ENCODE assay signal across 8 cellular contexts in genomic region chr21:38913120-38913975, GRCh38.
DNase-seq lines count a peak whose midpoint lies in the region; ATAC-seq and TF ChIP-seq lines count a peak whose summit lies in the region.

No MANE protein-coding gene starts in this region.

- intact Hi-C loops in left colon (cut with DNase I, micrococcal nuclease), result no loop called here

- TF ChIP-seq CTCF in cardiac fibroblast (IDR thresholded peaks at IDR 0.05; ENCODE audit: low read depth, low read length), result no peak

- DNase-seq in Caki2 (ENCODE audit: low read depth) (peak; percentile 64), NCI-H1930 (lab: John Stamatoyannopoulos, UW) (peak; percentile 14), cardiac fibroblast (ENCODE audit: low read depth in 2 of 2) (peak; percentile 50 to 90), left colon (peak; percentile 88 to 95), superior temporal gyrus (ENCODE audit: extremely low spot score) (peak; percentile 20), NCI-H446 treated with DMSO at 0.1 percent for 48 hours (lab: John Stamatoyannopoulos, UW) (no peak)

- H3K4me3 ChIP-seq in cardiac fibroblast (replicated peaks in 1 of 2; ENCODE audit: low read depth in 2 of 2, low read length in 2 of 2), result no peak overlapping the region

- peak; percentile 77 for ATAC-seq in left colon
- ATAC-seq in GM18909 (IDR thresholded peaks at IDR 0.05; ENCODE audit: poor library complexity, unreplicated experiment), result no peak
- no peak for ATAC-seq in HG03378 (IDR thresholded peaks at IDR 0.05; ENCODE audit: unreplicated experiment)

- in situ Hi-C loops in Caki2 (cut with HindIII; ENCODE audit: low pct_unique_long_range_greater_than_20kb, low sequenced_read_pairs), result no loop called here
